1 cellular context compared by ENCODE assay signal in the genomic region with DNA sequence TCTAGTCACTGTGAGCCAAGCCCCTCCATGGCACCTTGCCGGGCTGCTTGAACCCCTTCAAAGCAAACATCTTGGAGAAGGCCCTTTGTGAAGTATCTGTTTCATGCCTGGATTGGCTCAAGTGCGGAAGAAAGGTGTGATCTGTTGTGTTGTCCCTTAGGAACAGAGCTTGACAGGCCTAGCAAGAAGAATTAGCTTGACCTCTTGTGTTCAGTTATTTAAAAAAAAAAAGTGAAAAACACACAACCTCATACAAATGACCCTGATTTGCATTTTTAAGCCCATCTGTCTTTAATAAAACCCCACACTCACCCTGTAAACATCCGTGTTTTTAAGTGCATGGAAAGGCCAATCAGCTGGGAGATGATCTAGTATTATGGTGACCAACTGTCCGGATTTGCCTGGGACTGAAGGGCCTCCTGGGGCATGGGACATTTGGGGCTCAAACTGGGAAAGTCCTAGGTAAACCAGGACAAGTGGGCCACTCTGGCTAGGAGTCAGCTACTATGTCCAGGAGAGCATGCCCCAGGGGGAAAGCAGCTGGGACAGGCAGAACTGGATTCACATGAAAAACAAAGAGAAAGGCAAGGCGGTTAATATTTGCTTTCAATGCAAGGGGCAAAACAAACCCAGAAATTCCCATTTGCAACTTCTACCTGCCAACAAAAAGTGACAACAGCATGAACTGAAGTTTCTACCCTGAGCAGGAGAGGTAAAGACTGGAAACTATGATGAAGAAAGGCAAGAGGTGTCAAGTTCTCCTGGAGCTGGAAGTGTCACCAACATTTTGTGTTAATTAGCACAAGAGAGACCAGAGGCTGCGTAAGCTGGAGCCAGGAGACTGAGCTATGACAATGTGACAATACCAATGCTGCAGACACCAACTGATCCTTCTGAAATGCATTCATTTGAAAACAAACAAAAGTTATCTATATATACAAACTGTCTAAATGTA.
TF ChIP-seq lines count a peak whose summit lies in the region.

No MANE protein-coding gene starts in this region.

TF ChIP-seq in HEK293, 187 proteins besides CTCF, POLR2A, EP300 and RAD21 (continued from another document):
- TF ChIP-seq, protein P1, sequence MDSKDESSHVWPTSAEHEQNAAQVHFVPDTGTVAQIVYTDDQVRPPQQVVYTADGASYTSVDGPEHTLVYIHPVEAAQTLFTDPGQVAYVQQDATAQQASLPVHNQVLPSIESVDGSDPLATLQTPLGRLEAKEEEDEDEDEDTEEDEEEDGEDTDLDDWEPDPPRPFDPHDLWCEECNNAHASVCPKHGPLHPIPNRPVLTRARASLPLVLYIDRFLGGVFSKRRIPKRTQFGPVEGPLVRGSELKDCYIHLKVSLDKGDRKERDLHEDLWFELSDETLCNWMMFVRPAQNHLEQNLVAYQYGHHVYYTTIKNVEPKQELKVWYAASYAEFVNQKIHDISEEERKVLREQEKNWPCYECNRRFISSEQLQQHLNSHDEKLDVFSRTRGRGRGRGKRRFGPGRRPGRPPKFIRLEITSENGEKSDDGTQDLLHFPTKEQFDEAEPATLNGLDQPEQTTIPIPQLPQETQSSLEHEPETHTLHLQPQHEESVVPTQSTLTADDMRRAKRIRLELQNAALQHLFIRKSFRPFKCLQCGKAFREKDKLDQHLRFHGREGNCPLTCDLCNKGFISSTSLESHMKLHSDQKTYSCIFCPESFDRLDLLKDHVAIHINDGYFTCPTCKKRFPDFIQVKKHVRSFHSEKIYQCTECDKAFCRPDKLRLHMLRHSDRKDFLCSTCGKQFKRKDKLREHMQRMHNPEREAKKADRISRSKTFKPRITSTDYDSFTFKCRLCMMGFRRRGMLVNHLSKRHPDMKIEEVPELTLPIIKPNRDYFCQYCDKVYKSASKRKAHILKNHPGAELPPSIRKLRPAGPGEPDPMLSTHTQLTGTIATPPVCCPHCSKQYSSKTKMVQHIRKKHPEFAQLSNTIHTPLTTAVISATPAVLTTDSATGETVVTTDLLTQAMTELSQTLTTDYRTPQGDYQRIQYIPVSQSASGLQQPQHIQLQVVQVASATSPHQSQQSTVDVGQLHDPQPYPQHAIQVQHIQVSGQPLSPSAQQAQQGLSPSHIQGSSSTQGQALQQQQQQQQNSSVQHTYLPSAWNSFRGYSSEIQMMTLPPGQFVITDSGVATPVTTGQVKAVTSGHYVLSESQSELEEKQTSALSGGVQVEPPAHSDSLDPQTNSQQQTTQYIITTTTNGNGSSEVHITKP (tag by site-specific recombination; IDR thresholded peaks at IDR 0.05): 0 out of 2 replicates have a peak, but pooled peaks have one; percentile 11
- TF ChIP-seq, protein P2, sequence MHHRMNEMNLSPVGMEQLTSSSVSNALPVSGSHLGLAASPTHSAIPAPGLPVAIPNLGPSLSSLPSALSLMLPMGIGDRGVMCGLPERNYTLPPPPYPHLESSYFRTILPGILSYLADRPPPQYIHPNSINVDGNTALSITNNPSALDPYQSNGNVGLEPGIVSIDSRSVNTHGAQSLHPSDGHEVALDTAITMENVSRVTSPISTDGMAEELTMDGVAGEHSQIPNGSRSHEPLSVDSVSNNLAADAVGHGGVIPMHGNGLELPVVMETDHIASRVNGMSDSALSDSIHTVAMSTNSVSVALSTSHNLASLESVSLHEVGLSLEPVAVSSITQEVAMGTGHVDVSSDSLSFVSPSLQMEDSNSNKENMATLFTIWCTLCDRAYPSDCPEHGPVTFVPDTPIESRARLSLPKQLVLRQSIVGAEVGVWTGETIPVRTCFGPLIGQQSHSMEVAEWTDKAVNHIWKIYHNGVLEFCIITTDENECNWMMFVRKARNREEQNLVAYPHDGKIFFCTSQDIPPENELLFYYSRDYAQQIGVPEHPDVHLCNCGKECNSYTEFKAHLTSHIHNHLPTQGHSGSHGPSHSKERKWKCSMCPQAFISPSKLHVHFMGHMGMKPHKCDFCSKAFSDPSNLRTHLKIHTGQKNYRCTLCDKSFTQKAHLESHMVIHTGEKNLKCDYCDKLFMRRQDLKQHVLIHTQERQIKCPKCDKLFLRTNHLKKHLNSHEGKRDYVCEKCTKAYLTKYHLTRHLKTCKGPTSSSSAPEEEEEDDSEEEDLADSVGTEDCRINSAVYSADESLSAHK (tag by site-specific recombination; IDR thresholded peaks at IDR 0.05): no peak
TF ChIP-seq in HEK293: peak in this region for 2.
